Comparison of ENCODE assay signal across 9 cellular contexts in genomic region chr6:105484238-105485161, GRCh38.
DNase-seq lines count a peak whose midpoint lies in the region; ATAC-seq and TF ChIP-seq lines count a peak whose summit lies in the region.
"Had no signal": no experiment of that assay in that cellular context is flagged by ENCODE, and none has a peak within 500 bp of the region (broad histone marks: within the 10 kb centered on the region; RNA-seq: fewer than 3 reads in every experiment).

No MANE protein-coding gene starts in this region.

- no peaks in the 10 kb centered on the region for H3K9me3 ChIP-seq in transverse colon
- H3K9me3 ChIP-seq: BLaER1 treated with 17β-estradiol and CSF1 and Interleukin-3, amounts not matched to agents 10 nM and 100 nM had no signal

- H3K27me3 ChIP-seq in brain microvascular endothelial cell (replicated peaks) = no peaks in the 10 kb centered on the region
- no peaks in the 10 kb centered on the region for H3K27me3 ChIP-seq in transverse colon
- H3K27me3 ChIP-seq: BLaER1 treated with 17β-estradiol and CSF1 and Interleukin-3, amounts not matched to agents 10 nM and 100 nM had no signal

- ATAC-seq in HG03280 (IDR thresholded peaks at IDR 0.05; ENCODE audit: unreplicated experiment) (peak; percentile 39), left lobe of liver (peak; percentile 79), HG02938 (IDR thresholded peaks at IDR 0.05; ENCODE audit: unreplicated experiment) (no peak)

- intact Hi-C loops in transverse colon (cut with DNase I; ENCODE audit: low total_unique reads) = no loop called here

- peak; percentile 52 for DNase-seq in NCI-H2196 (lab: John Stamatoyannopoulos, UW; ENCODE audit: unreplicated experiment)
- DNase-seq in NCI-H2196 treated with DMSO at 0.1 percent for 48 hours (lab: John Stamatoyannopoulos, UW; ENCODE audit: unreplicated experiment) = no peak
- peak; percentile 50 for DNase-seq in NCI-H82 treated with DMSO at 0.1 percent for 48 hours (lab: John Stamatoyannopoulos, UW; ENCODE audit: unreplicated experiment)
- DNase-seq in brain microvascular endothelial cell = no peak
- DNase-seq in left lobe of liver (ENCODE audit: low spot score) = no peak
- no peak for DNase-seq in transverse colon

- in situ Hi-C loops in brain microvascular endothelial cell (cut with HindIII; ENCODE audit: low pct_ligation_motif_present, low sequenced_read_pairs) = no loop called here
- in situ Hi-C loops in transverse colon (cut with MboI; ENCODE audit: low pct_ligation_motif_present in 1 of 4, low pct_unique_long_range_greater_than_20kb in 1 of 4, low sequenced_read_pairs in 3 of 4) = loop anchor here (25.0 kb wide), 6 partner anchors 253 to 803 kb away; partner anchors contain the start of gene PRDM1 (in 1 of the 4)

- TF ChIP-seq POLR2A in transverse colon (IDR thresholded peaks at IDR 0.05) = no peak

- 34% methylated on average over 12 of the region's 12 CpGs for WGBS in transverse colon (ENCODE audit: low coverage in 1 of 2), 2 donors

- H3K4me3 ChIP-seq in brain microvascular endothelial cell (ENCODE audit: low read depth, low read length) (no peak overlapping the region), transverse colon (no peak overlapping the region)
- H3K4me3 ChIP-seq: BLaER1 treated with 17β-estradiol and CSF1 and Interleukin-3, amounts not matched to agents 10 nM and 100 nM had no signal

- TF ChIP-seq EP300 in transverse colon (IDR thresholded peaks at IDR 0.05; ENCODE audit: low read depth) = no peak

- no peaks in the 10 kb centered on the region for H3K36me3 ChIP-seq in brain microvascular endothelial cell (replicated peaks)
- no peaks in the 10 kb centered on the region for H3K36me3 ChIP-seq in transverse colon
- H3K36me3 ChIP-seq: BLaER1 treated with 17β-estradiol and CSF1 and Interleukin-3, amounts not matched to agents 10 nM and 100 nM had no signal

- TF ChIP-seq CTCF in brain microvascular endothelial cell (IDR thresholded peaks at IDR 0.05; ENCODE audit: low read depth, low read length, missing control alignments) (peak; percentile 57), transverse colon (IDR thresholded peaks at IDR 0.05) (peak; percentile 82 to 96 (median 91))

- H3K27ac ChIP-seq in brain microvascular endothelial cell = no peak overlapping the region
- H3K27ac ChIP-seq in transverse colon = peak overlapping the region in 2 of 4 donors; percentile 12 to 20
- H3K27ac ChIP-seq: BLaER1 treated with 17β-estradiol and CSF1 and Interleukin-3, amounts not matched to agents 10 nM and 100 nM had no signal

- H3K4me1 ChIP-seq in transverse colon = peaks cover 0 to 36% (median 2%) of the 10 kb centered on the region in 4 donors

Comparison
In these comparisons a context has a peak if more than half of its experiments do, and no peak if none do; other contexts are left out.
1. DNase-seq: peak in NCI-H2196 (single experiment) and NCI-H82 treated with DMSO at 0.1 percent for 48 hours (single experiment); none in NCI-H2196 treated with DMSO at 0.1 percent for 48 hours (single experiment), brain microvascular endothelial cell (single experiment), left lobe of liver (single experiment) and transverse colon (single experiment).